22 cellular contexts compared by ENCODE assay signal in the genomic region with DNA sequence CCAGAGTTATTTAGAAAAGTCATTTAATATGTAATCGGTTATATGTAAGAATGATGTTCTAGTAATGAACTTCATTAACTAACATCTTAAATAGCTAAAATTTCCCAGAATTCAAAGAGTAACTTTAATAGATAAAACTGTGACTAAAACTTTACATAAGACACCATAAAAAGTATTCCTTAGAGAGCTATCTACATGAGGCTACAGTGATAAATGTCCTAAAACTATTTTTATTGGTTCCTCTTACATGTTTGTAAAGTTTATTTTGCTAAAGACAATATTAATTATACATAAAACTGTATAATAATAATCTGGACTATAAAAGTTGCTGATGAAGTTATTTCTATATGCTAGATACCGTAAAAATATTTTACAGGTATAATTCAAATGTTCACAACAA.
"Had no signal": no experiment of that assay in that cellular context is flagged by ENCODE, and none has a peak within 500 bp of the region (broad histone marks: within the 10 kb centered on the region; RNA-seq: fewer than 3 reads in every experiment).

No MANE protein-coding gene starts in this region.

- H3K36me3 ChIP-seq: esophagus muscularis mucosa, heart right ventricle, left lung, neutrophil, prostate gland, right atrium auricular region, stomach, thyroid gland, vagina had no signal

- H3K27ac ChIP-seq: esophagus muscularis mucosa, foreskin keratinocyte, heart right ventricle, left lung, neutrophil, prostate gland, right atrium auricular region, stomach, thyroid gland, vagina had no signal

- H3K9me3 ChIP-seq: esophagus muscularis mucosa, heart right ventricle, left lung, mucosa of descending colon, neutrophil, prostate gland, right atrium auricular region, stomach, thyroid gland, vagina had no signal

- H3K27me3 ChIP-seq: esophagus muscularis mucosa, foreskin keratinocyte, heart right ventricle, left lung, neutrophil, right atrium auricular region, stomach, thyroid gland, vagina had no signal

- H3K4me1 ChIP-seq: heart right ventricle, left lung, prostate gland, right atrium auricular region, thyroid gland had no signal

- DNase-seq: dermis blood vessel endothelial cell; effector memory CD4-positive, alpha-beta T cell; foreskin keratinocyte; glutamatergic neuron; heart right ventricle; hippocampal formation; left cardiac atrium; left lung; mesenchymal stem cell; mucosa of descending colon; naive B cell; stimulated activated CD4-positive, alpha-beta T cell treated with anti-CD3 and anti-CD28 coated beads, Interleukin-2, amount 100 ng/mL, for 24 hours; stimulated activated CD4-positive, alpha-beta T cell treated with anti-CD3 and anti-CD28 coated beads, Interleukin-4, amount 100 ng/mL, for 24 hours; stimulated activated naive CD4-positive, alpha-beta T cell treated with Interleukin-2 at 50 U/mL for 16 hours; stomach; thyroid gland; trophoblast cell had no signal

- H3K4me3 ChIP-seq: esophagus muscularis mucosa, heart right ventricle, left lung, mucosa of descending colon, prostate gland, right atrium auricular region, stomach, thyroid gland, vagina had no signal
